ENCODE assay signal across 8 cellular contexts in the genomic region with DNA sequence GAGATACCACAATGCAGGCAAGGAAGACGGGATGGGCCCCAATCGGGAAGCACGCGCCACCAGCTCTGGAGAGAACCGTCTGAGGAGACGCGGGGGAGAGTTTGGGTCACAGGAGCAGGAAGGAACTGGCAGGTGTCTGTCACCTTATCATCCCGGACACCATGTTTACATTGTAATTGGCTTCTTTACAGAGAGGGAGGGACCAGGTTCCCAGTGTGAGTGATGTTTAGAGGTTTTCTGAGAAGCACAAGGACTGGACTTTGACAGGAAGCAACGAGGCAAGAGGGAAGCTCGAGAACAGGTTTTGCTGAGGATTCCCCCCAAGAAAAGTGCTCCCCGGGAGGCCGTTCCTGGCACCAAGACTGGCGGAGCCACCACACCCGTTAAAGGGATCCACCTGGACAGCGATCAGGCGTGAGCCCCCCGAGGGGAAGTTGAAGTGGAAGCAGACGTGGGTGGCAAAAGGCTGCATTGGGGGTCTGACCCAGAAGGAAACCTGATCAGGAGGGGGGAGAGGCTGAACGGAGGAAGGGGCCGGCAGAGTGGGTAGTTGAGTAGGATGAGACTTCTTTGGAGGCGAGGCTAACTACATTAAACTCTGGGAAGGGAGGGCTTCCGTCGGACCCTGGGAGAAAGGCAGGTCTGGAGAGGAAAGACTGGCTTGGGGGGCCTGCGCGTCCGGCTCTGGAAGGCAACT. TPM values are rescaled to one million over a fixed set of nuclear protein-coding genes. Genes with fewer than 3 reads are reported as not detected.
DNase-seq lines count a peak whose midpoint lies in the region; ATAC-seq and TF ChIP-seq lines count a peak whose summit lies in the region.

No MANE protein-coding gene starts in this region.

- no peaks in the 10 kb centered on the region for H3K27me3 Mint-ChIP-seq in activated T-helper 17 cell treated with anti-CD3 and anti-CD28 coated beads, Interleukin-2, amount 50 U/mL, for 72 hours

- ATAC-seq in HG03108 (IDR thresholded peaks at IDR 0.05; ENCODE audit: unreplicated experiment), result peak; percentile 38
- ATAC-seq in activated T-helper 17 cell treated with anti-CD3 and anti-CD28 coated beads, Interleukin-2, amount 50 U/mL, for 72 hours (replicated peaks), result peak; percentile 66

- H4K20me1 ChIP-seq in OCI-LY1 (ENCODE audit: insufficient read depth, low read length) (no peaks in the 10 kb centered on the region), neural cell (ENCODE audit: insufficient read depth) (no peaks in the 10 kb centered on the region)

- H3F3A ChIP-seq in OCI-LY1 (ENCODE audit: insufficient read depth, low read length), result 0 out of 2 replicates have a peak, but pooled peaks cover 6% of the 10 kb centered on the region
- no peaks in the 10 kb centered on the region for H3F3A ChIP-seq in neural cell (ENCODE audit: insufficient read depth, low read length, poor library complexity, severe bottlenecking)

- H3K79me2 ChIP-seq in OCI-LY1 (ENCODE audit: insufficient read depth, low read length) (peaks cover 54% of the 10 kb centered on the region), neural cell (replicated peaks; ENCODE audit: insufficient read depth, low read length) (peaks cover 11% of the 10 kb centered on the region)

- no peak for TF ChIP-seq EP300 in neural cell (conservative IDR thresholded peaks at IDR 0.05; ENCODE audit: poor library complexity, severe bottlenecking)

- H3K4me1 Mint-ChIP-seq in activated T-helper 17 cell treated with anti-CD3 and anti-CD28 coated beads, Interleukin-2, amount 50 U/mL, for 72 hours, result peaks cover 36% of the 10 kb centered on the region

- H3K4me1 ChIP-seq in OCI-LY1 (ENCODE audit: insufficient read depth, low read length, severe bottlenecking), result peaks cover 62% of the 10 kb centered on the region

- no peaks in the 10 kb centered on the region for H3K9me3 Mint-ChIP-seq in activated T-helper 17 cell treated with anti-CD3 and anti-CD28 coated beads, Interleukin-2, amount 50 U/mL, for 72 hours

- H3K4me2 ChIP-seq in OCI-LY1 (ENCODE audit: low read length), result peak overlapping the region; percentile 82
- H3K4me2 ChIP-seq in neural cell (ENCODE audit: low read length), result no peak overlapping the region

- no peak for TF ChIP-seq RAD21 in neural cell (conservative IDR thresholded peaks at IDR 0.05)

- no peak overlapping the region for H2AFZ ChIP-seq in OCI-LY1 (ENCODE audit: low read length)
- H2AFZ ChIP-seq in neural cell (ENCODE audit: low read depth, low read length), result no peak overlapping the region

- H3K27ac ChIP-seq in 22Rv1 (peak overlapping the region; percentile 91), OCI-LY1 (ENCODE audit: low read depth, low read length, poor library complexity, severe bottlenecking) (peak overlapping the region; percentile 89), neural cell (ENCODE audit: low read length) (no peak overlapping the region)

- H3K27me3 ChIP-seq in OCI-LY1 (ENCODE audit: insufficient read depth, low read length) (no peaks in the 10 kb centered on the region), neural cell (ENCODE audit: insufficient read depth, low read depth, low read length) (peaks cover 7% of the 10 kb centered on the region)

- peak overlapping the region; percentile 98 for H3K9ac ChIP-seq in OCI-LY1 (ENCODE audit: low read length)
- no peak overlapping the region for H3K9ac ChIP-seq in neural cell (ENCODE audit: low read length)

- H3K27ac Mint-ChIP-seq in activated T-helper 17 cell treated with anti-CD3 and anti-CD28 coated beads, Interleukin-2, amount 50 U/mL, for 72 hours, result peak overlapping the region; percentile 94

- H3K36me3 ChIP-seq in OCI-LY1 (ENCODE audit: insufficient read depth, low read length) (peaks cover 3% of the 10 kb centered on the region; the same call in 1 of the 2 replicates), neural cell (ENCODE audit: insufficient read depth, low read length) (no peaks in the 10 kb centered on the region)

- peak; percentile 20 to 55 for DNase-seq in foreskin fibroblast
- no peak for DNase-seq in middle frontal gyrus (ENCODE audit: extremely low spot score, low spot score)

- H3K4me3 Mint-ChIP-seq in activated T-helper 17 cell treated with anti-CD3 and anti-CD28 coated beads, Interleukin-2, amount 50 U/mL, for 72 hours, result peak overlapping the region; percentile 96

- H3K9me3 ChIP-seq in OCI-LY1 (ENCODE audit: low read length), result no peaks in the 10 kb centered on the region
- H3K9me3 ChIP-seq in neural cell (ENCODE audit: low read length), result no peaks in the 10 kb centered on the region

- TF ChIP-seq CTCF in 22Rv1 (IDR thresholded peaks at IDR 0.05) (no peak), GM12875 (IDR thresholded peaks at IDR 0.05; ENCODE audit: borderline replicate concordance, insufficient read depth, low read depth, low read length) (no peak), OCI-LY1 (IDR thresholded peaks at IDR 0.05; ENCODE audit: low read length) (no peak), foreskin fibroblast (IDR thresholded peaks at IDR 0.05; ENCODE audit: low read depth, low read length) (no peak), neural cell (IDR thresholded peaks at IDR 0.05; ENCODE audit: poor library complexity, severe bottlenecking) (no peak)

- H3K4me3 ChIP-seq in GM12875 (ENCODE audit: low read depth, low read length) (peak overlapping the region; percentile 58), OCI-LY1 (ENCODE audit: low read depth, low read length, poor library complexity, severe bottlenecking) (peak overlapping the region; percentile 94), foreskin fibroblast (ENCODE audit: low read depth in 1 of 2, low read length in 2 of 2) (peak overlapping the region; percentile 86 to 90), neural cell (ENCODE audit: low read length) (peak overlapping the region; percentile 71)

- H3K9me2 ChIP-seq in OCI-LY1 (ENCODE audit: low read depth, low read length), result no peaks in the 10 kb centered on the region
- no peaks in the 10 kb centered on the region for H3K9me2 ChIP-seq in neural cell (ENCODE audit: insufficient read depth, low read length)

- H3K36me3 Mint-ChIP-seq in activated T-helper 17 cell treated with anti-CD3 and anti-CD28 coated beads, Interleukin-2, amount 50 U/mL, for 72 hours (ENCODE audit: low read depth), result peaks cover 15% of the 10 kb centered on the region

TF ChIP-seq in neural cell, 6 proteins besides CTCF, POLR2A, EP300 and RAD21:
- TF ChIP-seq POLR2AphosphoS5 (IDR thresholded peaks at IDR 0.05) (no peak), EZH2 (IDR thresholded peaks at IDR 0.05; ENCODE audit: borderline replicate concordance, insufficient read depth, low read length, poor library complexity, severe bottlenecking) (no peak), TAF1 (IDR thresholded peaks at IDR 0.05; ENCODE audit: low read depth) (no peak), SMC3 (conservative IDR thresholded peaks at IDR 0.05; ENCODE audit: poor library complexity) (no peak), MXI1 (conservative IDR thresholded peaks at IDR 0.05; ENCODE audit: poor library complexity, severe bottlenecking) (no peak)
- TF ChIP-seq, protein P1, sequence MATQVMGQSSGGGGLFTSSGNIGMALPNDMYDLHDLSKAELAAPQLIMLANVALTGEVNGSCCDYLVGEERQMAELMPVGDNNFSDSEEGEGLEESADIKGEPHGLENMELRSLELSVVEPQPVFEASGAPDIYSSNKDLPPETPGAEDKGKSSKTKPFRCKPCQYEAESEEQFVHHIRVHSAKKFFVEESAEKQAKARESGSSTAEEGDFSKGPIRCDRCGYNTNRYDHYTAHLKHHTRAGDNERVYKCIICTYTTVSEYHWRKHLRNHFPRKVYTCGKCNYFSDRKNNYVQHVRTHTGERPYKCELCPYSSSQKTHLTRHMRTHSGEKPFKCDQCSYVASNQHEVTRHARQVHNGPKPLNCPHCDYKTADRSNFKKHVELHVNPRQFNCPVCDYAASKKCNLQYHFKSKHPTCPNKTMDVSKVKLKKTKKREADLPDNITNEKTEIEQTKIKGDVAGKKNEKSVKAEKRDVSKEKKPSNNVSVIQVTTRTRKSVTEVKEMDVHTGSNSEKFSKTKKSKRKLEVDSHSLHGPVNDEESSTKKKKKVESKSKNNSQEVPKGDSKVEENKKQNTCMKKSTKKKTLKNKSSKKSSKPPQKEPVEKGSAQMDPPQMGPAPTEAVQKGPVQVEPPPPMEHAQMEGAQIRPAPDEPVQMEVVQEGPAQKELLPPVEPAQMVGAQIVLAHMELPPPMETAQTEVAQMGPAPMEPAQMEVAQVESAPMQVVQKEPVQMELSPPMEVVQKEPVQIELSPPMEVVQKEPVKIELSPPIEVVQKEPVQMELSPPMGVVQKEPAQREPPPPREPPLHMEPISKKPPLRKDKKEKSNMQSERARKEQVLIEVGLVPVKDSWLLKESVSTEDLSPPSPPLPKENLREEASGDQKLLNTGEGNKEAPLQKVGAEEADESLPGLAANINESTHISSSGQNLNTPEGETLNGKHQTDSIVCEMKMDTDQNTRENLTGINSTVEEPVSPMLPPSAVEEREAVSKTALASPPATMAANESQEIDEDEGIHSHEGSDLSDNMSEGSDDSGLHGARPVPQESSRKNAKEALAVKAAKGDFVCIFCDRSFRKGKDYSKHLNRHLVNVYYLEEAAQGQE (IDR thresholded peaks at IDR 0.05; ENCODE audit: borderline replicate concordance), result no peak

RNA-seq across cellular contexts. Expression of a gene that starts 0.9 kb away (rescaled TPM):
- 10 to 100 TPM; 54.2 to 65.4 TPM for total RNA-seq in activated T-helper 17 cell treated with anti-CD3 and anti-CD28 coated beads, Interleukin-2, amount 50 U/mL, for 72 hours
- 91.9 and 101 TPM in 2 replicates for polyA plus RNA-seq in neural cell
- 207 and 219 TPM in 2 replicates for polyA minus RNA-seq in neural cell
